Comparison of ENCODE assay signal across 7 cellular contexts in genomic region chrX:92821580-92822152, GRCh38.
A peak's percentile ranks its signal among the peaks of the same experiment; 100 is the strongest.
DNase-seq lines count a peak whose midpoint lies in the region; ATAC-seq and TF ChIP-seq lines count a peak whose summit lies in the region.
"Not testable (repeated sequence)": the region's sequence is repeated elsewhere in the genome, so short reads cannot be mapped to it uniquely, and the experiment has no call there.

No MANE protein-coding gene starts in this region.

- ATAC-seq in aorta (ENCODE audit: low FRiP score): peak; percentile 50

- H3K27me3 ChIP-seq in osteoblast (ENCODE audit: insufficient read depth, low read length); aorta (ENCODE audit: control insufficient read depth in 1 of 2, insufficient read depth in 2 of 2, low read length in 1 of 2): not testable (repeated sequence)

- DNase-seq in NCI-H748 (lab: John Stamatoyannopoulos, UW; ENCODE audit: unreplicated experiment) (peak; percentile 2), SK-MEL-5 (ENCODE audit: low read depth, low spot score) (peak; percentile 10), chondrocyte (ENCODE audit: low spot score) (peak; percentile 91), osteoblast (ENCODE audit: insufficient read length, low spot score, missing footprints) (peak; percentile 4), aorta (peak; percentile 29 to 70)

- H3K27me3 Mint-ChIP-seq in chondrocyte (ENCODE audit: low read depth): not testable (repeated sequence)

- not testable (repeated sequence) for H3K4me3 Mint-ChIP-seq in chondrocyte (ENCODE audit: unreplicated experiment)

- not testable (repeated sequence) for H3K36me3 ChIP-seq in osteoblast (ENCODE audit: insufficient read depth, low read length); aorta (ENCODE audit: control insufficient read depth in 1 of 2, insufficient read depth in 2 of 2, low read length in 1 of 2)

- H3K4me3 ChIP-seq in osteoblast (ENCODE audit: insufficient read depth, low read length); aorta (ENCODE audit: low read length in 2 of 2): not testable (repeated sequence)

- H3K4me2 ChIP-seq in osteoblast (ENCODE audit: insufficient read depth, low read length): not testable (repeated sequence)

- intact Hi-C loops in aorta (cut with DNase I): not testable (repeated sequence)

- TF ChIP-seq CTCF in C4-2B (conservative IDR thresholded peaks at IDR 0.05); VCaP (conservative IDR thresholded peaks at IDR 0.05); chondrocyte (IDR thresholded peaks at IDR 0.05); osteoblast (IDR thresholded peaks at IDR 0.05; ENCODE audit: extremely low read depth, low read depth, low read length): not testable (repeated sequence)

- H3K27ac Mint-ChIP-seq in chondrocyte (ENCODE audit: unreplicated experiment): not testable (repeated sequence)

- peak overlapping the region; percentile 50; the same call in 1 of the 2 replicates for H3K27ac ChIP-seq in C4-2B
- peak overlapping the region; percentile 24; the same call in 1 of the 2 replicates for H3K27ac ChIP-seq in VCaP
- H3K27ac ChIP-seq in osteoblast (ENCODE audit: low read depth, low read length); aorta (ENCODE audit: low read depth in 1 of 2, low read length in 2 of 2): not testable (repeated sequence)

- WGBS in aorta, 2 donors: 84 to 92% methylated on average over 24 to 29 of the region's 30 CpGs

- not testable (repeated sequence) for H3K9me3 Mint-ChIP-seq in chondrocyte (ENCODE audit: low read depth)

- not testable (repeated sequence) for H3K4me1 Mint-ChIP-seq in chondrocyte (ENCODE audit: low read depth)

- H4K20me1 ChIP-seq in osteoblast (ENCODE audit: insufficient read depth, low read length): not testable (repeated sequence)

- H3K4me1 ChIP-seq in osteoblast (ENCODE audit: insufficient read depth, low read length); aorta (ENCODE audit: control insufficient read depth in 1 of 2, insufficient read depth in 2 of 2, low read length in 2 of 2): not testable (repeated sequence)

- H3K79me2 ChIP-seq in osteoblast (ENCODE audit: insufficient read depth, low read length): not testable (repeated sequence)

- not testable (repeated sequence) for H3K9me3 ChIP-seq in osteoblast (ENCODE audit: low read depth, low read length); aorta (ENCODE audit: control insufficient read depth, low read length)

- in situ Hi-C loops in SK-MEL-5 (cut with HindIII; ENCODE audit: low pct_unique_long_range_greater_than_20kb, low sequenced_read_pairs): not testable (repeated sequence)

- not testable (repeated sequence) for H2AFZ ChIP-seq in osteoblast (ENCODE audit: low read length)

- H3K36me3 Mint-ChIP-seq in chondrocyte (ENCODE audit: low read depth): not testable (repeated sequence)

Comparison
In these comparisons a context has a peak if more than half of its experiments do, and no peak if none do; other contexts are left out.
1. DNase-seq: peak in every context shown above with its lines; median percentile 91 in chondrocyte; 50 in aorta; 10 in SK-MEL-5; 4 in osteoblast; 2 in NCI-H748.